22 cellular contexts compared by ENCODE assay signal in genomic region chr6:147216915-147217314, GRCh38. TPM values are rescaled to one million over a fixed set of nuclear protein-coding genes. Genes with fewer than 3 reads are reported as not detected.
DNase-seq lines count a peak whose midpoint lies in the region; TF ChIP-seq lines count a peak whose summit lies in the region.
"Had no signal": no experiment of that assay in that cellular context is flagged by ENCODE, and none has a peak within 500 bp of the region (broad histone marks: within the 10 kb centered on the region; RNA-seq: fewer than 3 reads in every experiment).

No MANE protein-coding gene starts in this region.

- H2AFZ ChIP-seq in neural progenitor cell (replicated peaks), result no peak overlapping the region
- H2AFZ ChIP-seq: PC-9 had no signal

- no peak for TF ChIP-seq POLR2A in adrenal gland (IDR thresholded peaks at IDR 0.05)

- H3K4me1 ChIP-seq in HEK293 (ENCODE audit: control insufficient read depth, insufficient read depth, low read length) (peaks cover 3% of the 10 kb centered on the region; the same call in 1 of the 2 replicates), endodermal cell (ENCODE audit: control insufficient read depth, insufficient read depth, low read length) (no peaks in the 10 kb centered on the region), neural progenitor cell (peaks cover 16% of the 10 kb centered on the region), adrenal gland (replicated peaks in 1 of 2) (peaks cover 0 to 1% of the 10 kb centered on the region in 2 donors)

- H3K9ac ChIP-seq in endodermal cell (ENCODE audit: extremely low read depth, low read length, poor library complexity, severe bottlenecking) (no peak overlapping the region), neural progenitor cell (no peak overlapping the region)

- CTCF ChIA-PET in HEK293 (lab: Yijun Ruan, JAX), result no interaction called here

- H3K27ac ChIP-seq in HEK293 (ENCODE audit: extremely low read depth, low read depth, low read length), result no peak overlapping the region
- no peak overlapping the region for H3K27ac ChIP-seq in endodermal cell (ENCODE audit: low read depth, low read length)
- H3K27ac ChIP-seq in neural progenitor cell, result no peak overlapping the region
- no peak overlapping the region for H3K27ac ChIP-seq in adrenal gland
- no peak overlapping the region for H3K27ac ChIP-seq in substantia nigra (ENCODE audit: low read depth, low read length, poor library complexity, severe bottlenecking)
- H3K27ac ChIP-seq: PC-9, RWPE1, SK-N-MC had no signal

- no peaks in the 10 kb centered on the region for H3K27me3 ChIP-seq in endodermal cell (ENCODE audit: control insufficient read depth, insufficient read depth, low read length, poor library complexity, severe bottlenecking)
- no peaks in the 10 kb centered on the region for H3K27me3 ChIP-seq in neural progenitor cell
- no peaks in the 10 kb centered on the region for H3K27me3 ChIP-seq in adrenal gland
- H3K27me3 ChIP-seq: BE2C had no signal

- intact Hi-C loops in adrenal gland (cut with DNase I), result no loop called here

- peaks cover 19% of the 10 kb centered on the region for H3K36me3 Mint-ChIP-seq in endodermal cell (ENCODE audit: low read depth)
- H3K36me3 Mint-ChIP-seq in neural progenitor cell, result peaks cover 9% of the 10 kb centered on the region

- H3K27ac Mint-ChIP-seq in endodermal cell (peak overlapping the region; percentile 72), neural progenitor cell (no peak overlapping the region)

- no peaks in the 10 kb centered on the region for H4K20me1 ChIP-seq in neural progenitor cell (ENCODE audit: low read depth)

- POLR2A ChIA-PET in HEK293 (lab: Yijun Ruan, JAX), result interaction anchor here (0.9 kb wide), 1 partner anchor 14 kb away, joined by 3 read pairs; no protein-coding TSS in a partner anchor

- no peaks in the 10 kb centered on the region for H3F3A ChIP-seq in neural progenitor cell (ENCODE audit: low read depth)

- no peaks in the 10 kb centered on the region for H3K9me3 Mint-ChIP-seq in endodermal cell
- H3K9me3 Mint-ChIP-seq in neural progenitor cell, result no peaks in the 10 kb centered on the region

- H3K4me3 ChIP-seq in HEK293 (ENCODE audit: low read depth, low read length) (no peak overlapping the region), endodermal cell (ENCODE audit: low read length) (no peak overlapping the region), neural progenitor cell (no peak overlapping the region), adrenal gland (no peak overlapping the region)
- H3K4me3 ChIP-seq: PC-9, SK-N-MC had no signal

- H3K9me3 ChIP-seq in HEK293 (ENCODE audit: control insufficient read depth, insufficient read depth, low read depth, low read length), result no peaks in the 10 kb centered on the region
- no peaks in the 10 kb centered on the region for H3K9me3 ChIP-seq in endodermal cell (ENCODE audit: control insufficient read depth, low read length)
- no peaks in the 10 kb centered on the region for H3K9me3 ChIP-seq in neural progenitor cell (ENCODE audit: low read depth)
- no peaks in the 10 kb centered on the region for H3K9me3 ChIP-seq in adrenal gland (replicated peaks in 1 of 3)
- H3K9me3 ChIP-seq: BE2C had no signal

- peaks cover 8% of the 10 kb centered on the region for H3K4me1 Mint-ChIP-seq in endodermal cell
- H3K4me1 Mint-ChIP-seq in neural progenitor cell, result peaks cover 4% of the 10 kb centered on the region

- peak overlapping the region; percentile 21 for H3K4me2 ChIP-seq in neural progenitor cell
- H3K4me2 ChIP-seq: PC-9 had no signal

- DNase-seq in NCI-H2227 treated with DMSO at 0.1 percent for 48 hours (lab: John Stamatoyannopoulos, UW) (peak; percentile 85), endodermal cell (no peak), neural progenitor cell (ENCODE audit: low spot score) (peak; percentile 15), T-helper 1 cell (no peak), NOMO-1 treated with dmso at 0.1 percent for 144 hours (lab: John Stamatoyannopoulos, UW; ENCODE audit: unreplicated experiment) (no peak), adrenal gland (no peak), substantia nigra (lab: John Stamatoyannopoulos, UW) (no peak)
- DNase-seq: BE2C, EL, KG1, NCI-H1092, NCI-H1436, NCI-H187 treated with DMSO at 0.1 percent for 48 hours, NCI-H2171, NCI-H446, NCI-H526, PC-9, SHP77 treated with DMSO at 0.1 percent for 48 hours, SW 1271 had no signal

- WGBS in endodermal cell (ENCODE audit: insufficient coverage in 1 of 2, insufficient read length in 1 of 2), 2 experiments, result 94 to 100% methylated on average over 3 of the region's 3 CpGs
- 63 to 72% (median 67%) methylated on average over 3 of the region's 3 CpGs for WGBS in adrenal gland, 4 donors

- TF ChIP-seq CTCF in HEK293 (tag by site-specific recombination; IDR thresholded peaks at IDR 0.05), result no peak
- TF ChIP-seq CTCF in endodermal cell (conservative IDR thresholded peaks at IDR 0.05), result no peak
- TF ChIP-seq CTCF in neural progenitor cell (IDR thresholded peaks at IDR 0.05), result no peak
- no peak for TF ChIP-seq CTCF in adrenal gland (IDR thresholded peaks at IDR 0.05)

- H3K27me3 Mint-ChIP-seq in endodermal cell (ENCODE audit: insufficient read depth) (no peaks in the 10 kb centered on the region), neural progenitor cell (ENCODE audit: insufficient read depth, low read depth) (no peaks in the 10 kb centered on the region)

- H3K79me2 ChIP-seq in neural progenitor cell (ENCODE audit: low read depth), result peaks cover 25% of the 10 kb centered on the region

- H3K36me3 ChIP-seq in HEK293 (ENCODE audit: control insufficient read depth in 2 of 2, insufficient read depth in 1 of 2, low read length in 2 of 2) (peaks cover 0 to 5% of the 10 kb centered on the region in 2 experiments; a peak in 1 of 3 replicates), endodermal cell (ENCODE audit: control insufficient read depth, insufficient read depth, low read length) (peaks cover 22% of the 10 kb centered on the region), neural progenitor cell (no peaks in the 10 kb centered on the region), adrenal gland (replicated peaks in 1 of 2) (no peaks in the 10 kb centered on the region)

- no peak overlapping the region for H3K4me3 Mint-ChIP-seq in endodermal cell
- no peak overlapping the region for H3K4me3 Mint-ChIP-seq in neural progenitor cell

TF ChIP-seq in HEK293, 187 proteins besides CTCF, POLR2A, EP300 and RAD21 (continues in another document):
- TF ChIP-seq ZNF555 (tag by site-specific recombination; conservative IDR thresholded peaks at IDR 0.05) (no peak), ZNF596 (tag by site-specific recombination; IDR thresholded peaks at IDR 0.05) (no peak), ZBTB48 (tag by site-specific recombination; IDR thresholded peaks at IDR 0.05) (no peak), PRDM4 (tag by site-specific recombination; IDR thresholded peaks at IDR 0.05) (0 out of 2 replicates have a peak, but pooled peaks have one; percentile 27), ZSCAN16 (tag by site-specific recombination; IDR thresholded peaks at IDR 0.05) (no peak), REPIN1 (tag by site-specific recombination; IDR thresholded peaks at IDR 0.05; ENCODE audit: low read depth) (no peak), ZNF324 (tag by site-specific recombination; IDR thresholded peaks at IDR 0.05) (no peak), ZBTB7A (tag by site-specific recombination; IDR thresholded peaks at IDR 0.05; ENCODE audit: low read depth) (no peak), KLF7 (tag by site-specific recombination; IDR thresholded peaks at IDR 0.05; ENCODE audit: borderline replicate concordance) (no peak), ZNF692 (tag by site-specific recombination; IDR thresholded peaks at IDR 0.05) (no peak), ZNF792 (tag by site-specific recombination; IDR thresholded peaks at IDR 0.05) (no peak), ZNF140 (tag by site-specific recombination; IDR thresholded peaks at IDR 0.05) (no peak)

RNA-seq across cellular contexts. Expression of gene STXBP5, which starts 12.7 kb away (rescaled TPM):
- total RNA-seq in endodermal cell (10 to 100 TPM; 19.2 to 25.2 TPM), neural progenitor cell (ENCODE audit: low replicate concordance) (12.0 and 12.6 TPM in 2 replicates), adrenal gland (10 to 100 TPM; 18.0 to 66.3 (median 30.1) TPM)
- 5.2 TPM for polyA plus RNA-seq in endodermal cell (2013, experiment 1 of 2)
- polyA plus RNA-seq in endodermal cell (2013, experiment 2 of 2), result 6.2 TPM
- 10 to 100 TPM; 22.8 to 40.1 (median 26.5) TPM for polyA plus RNA-seq in adrenal gland

Comparison
In these comparisons a context has a peak if more than half of its experiments do, and no peak if none do; other contexts are left out.
1. DNase-seq: peak in NCI-H2227 treated with DMSO at 0.1 percent for 48 hours (single experiment) and neural progenitor cell (single experiment); none in endodermal cell (single experiment), T-helper 1 cell (0 of 5), NOMO-1 treated with dmso at 0.1 percent for 144 hours (single experiment), adrenal gland (0 of 7) and substantia nigra (0 of 49).